Comparison of ENCODE assay signal across 18 cellular contexts in the genomic region with DNA sequence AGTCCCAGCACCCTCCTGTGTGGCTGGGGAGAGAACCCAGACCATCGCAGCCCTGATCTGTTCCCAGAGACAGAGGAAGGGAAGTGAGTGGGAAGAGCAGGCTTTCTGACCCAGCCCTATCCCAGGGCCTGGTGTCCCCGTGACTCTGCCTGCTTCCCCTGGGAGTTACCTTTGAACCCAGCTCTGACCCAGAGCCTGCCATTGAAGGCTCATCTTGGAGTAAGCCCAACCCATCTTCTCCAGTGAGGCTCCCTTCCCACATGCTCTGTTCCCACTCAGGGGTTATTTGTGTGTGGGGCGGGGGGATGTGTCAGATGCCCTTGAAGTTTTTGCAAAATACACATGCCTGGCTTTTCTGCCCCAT. TPM values are rescaled to one million over a fixed set of nuclear protein-coding genes. Genes with fewer than 3 reads are reported as not detected.
"Had no signal": no experiment of that assay in that cellular context is flagged by ENCODE, and none has a peak within 500 bp of the region (broad histone marks: within the 10 kb centered on the region; RNA-seq: fewer than 3 reads in every experiment).

No MANE protein-coding gene starts in this region.

- H3K27ac Mint-ChIP-seq: activated naive CD8-positive, alpha-beta T cell treated with anti-CD3 and anti-CD28 coated beads, Interleukin-2, amount 50 U/mL, for 24 hours; memory B cell; natural killer cell; T-helper 2 cell treated with Interferon-gamma antibody and Interleukin-4, amounts not matched to agents 5 μg/mL and 100 μg/mL, for 36 hours had no signal

- H3K36me3 Mint-ChIP-seq: memory B cell, natural killer cell had no signal

- H3K4me3 Mint-ChIP-seq: activated naive CD8-positive, alpha-beta T cell treated with anti-CD3 and anti-CD28 coated beads, Interleukin-2, amount 50 U/mL, for 24 hours; memory B cell; natural killer cell; T-helper 2 cell treated with Interferon-gamma antibody and Interleukin-4, amounts not matched to agents 5 μg/mL and 100 μg/mL, for 36 hours had no signal

- H3K4me3 ChIP-seq: coronary artery, esophagus muscularis mucosa, skin epidermis, transverse colon had no signal

- DNase-seq: activated CD4-positive, alpha-beta T cell treated with anti-CD3 and anti-CD28 coated beads, Interleukin-2, amount 50 U/mL, for 1 hour; activated naive CD4-positive, alpha-beta T cell treated with Interleukin-2 at 50 U/mL for 16 hours; activated naive CD8-positive, alpha-beta T cell treated with anti-CD3 and anti-CD28 coated beads, Interleukin-2, amount 50 U/mL, for 24 hours; activated T-cell treated with anti-CD3 and anti-CD28 coated beads for 4 hours; left ventricle myocardium superior; natural killer cell; stimulated activated CD4-positive, alpha-beta T cell treated with anti-CD3 and anti-CD28 coated beads, Interleukin-4, amount 100 ng/mL, for 24 hours; stimulated activated naive CD4-positive, alpha-beta T cell treated with Interleukin-2 at 50 U/mL for 16 hours; SW 1271; transverse colon had no signal

- H3K36me3 ChIP-seq: esophagus muscularis mucosa, transverse colon had no signal

- H3K9me3 ChIP-seq: esophagus muscularis mucosa, transverse colon had no signal

- ATAC-seq: activated naive CD8-positive, alpha-beta T cell treated with anti-CD3 and anti-CD28 coated beads, Interleukin-2, amount 50 U/mL, for 24 hours; natural killer cell had no signal

- H3K27ac ChIP-seq: coronary artery, esophagus muscularis mucosa, skin epidermis had no signal

- H3K9me3 Mint-ChIP-seq: activated naive CD8-positive, alpha-beta T cell treated with anti-CD3 and anti-CD28 coated beads, Interleukin-2, amount 50 U/mL, for 24 hours; memory B cell; natural killer cell; T-helper 2 cell treated with Interferon-gamma antibody and Interleukin-4, amounts not matched to agents 5 μg/mL and 100 μg/mL, for 36 hours had no signal

- H3K4me1 ChIP-seq: esophagus muscularis mucosa had no signal

RNA-seq across cellular contexts. Expression of gene TMEM63C, which starts 6.0 kb away (rescaled TPM):
- total RNA-seq: posterior vena cava had no signal

RNA-seq across cellular contexts. Expression of gene ZDHHC22, which starts 46.0 kb away (rescaled TPM):
- total RNA-seq: activated CD8-positive, alpha-beta memory T cell treated with anti-CD3 and anti-CD28 coated beads for 36 hours; fibroblast of villous mesenchyme; left ventricle myocardium superior; natural killer cell; posterior vena cava had no signal
